Comparison of ENCODE assay signal across 8 cellular contexts in the genomic region with DNA sequence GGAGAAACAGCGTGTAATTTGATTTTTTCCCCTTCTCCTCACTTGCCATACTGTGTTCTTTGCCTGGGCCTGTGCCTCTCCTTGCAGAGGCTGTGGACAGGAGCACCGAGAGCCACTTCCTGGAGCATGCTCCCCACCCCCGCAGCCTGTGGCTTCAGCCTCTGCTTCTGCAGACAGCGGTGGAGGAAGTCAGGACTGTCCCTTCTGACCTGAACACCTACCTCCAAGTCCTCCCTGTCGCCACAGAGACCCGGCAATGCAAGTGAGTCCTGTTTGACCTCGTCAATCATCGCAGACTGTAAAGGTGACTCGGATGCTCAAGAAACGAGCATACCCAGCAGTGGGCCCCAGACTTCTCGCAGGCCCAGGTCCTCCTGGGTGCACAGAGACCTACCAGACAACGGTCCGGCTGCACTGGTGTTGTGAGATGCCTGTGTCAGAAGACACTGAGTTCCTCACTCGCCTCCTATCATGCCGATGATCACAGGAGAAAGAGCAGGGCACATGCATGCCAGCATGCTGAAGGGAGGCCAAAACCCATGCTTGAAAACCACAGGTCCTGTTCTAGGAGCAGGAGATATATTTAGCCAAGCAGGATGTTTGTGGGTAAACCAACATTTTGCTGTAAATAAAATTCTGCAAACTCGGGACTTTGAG.
DNase-seq lines count a peak whose midpoint lies in the region; ATAC-seq and TF ChIP-seq lines count a peak whose summit lies in the region.

No MANE protein-coding gene starts in this region.

- H3K4me3 ChIP-seq in KMS-11 (IDR thresholded peaks at IDR 0.05; ENCODE audit: insufficient read depth, low read depth, low read length) (peak overlapping the region; percentile 32), thymus (ENCODE audit: low read length) (peak overlapping the region; percentile 31), esophagus muscularis mucosa (no peak overlapping the region)

- no peaks in the 10 kb centered on the region for H4K20me1 ChIP-seq in KMS-11 (ENCODE audit: insufficient read depth)

- no peak for TF ChIP-seq POLR2A in esophagus muscularis mucosa (IDR thresholded peaks at IDR 0.05; ENCODE audit: low read depth)

- H3K4me3 Mint-ChIP-seq in activated naive CD4-positive, alpha-beta T cell treated with anti-CD3 and anti-CD28 coated beads, Interleukin-2, amount 10 ng/mL, durations not matched to agents 7 days and 5 days = peak overlapping the region; percentile 73

- DNase-seq in GM10266 (ENCODE audit: extremely low spot score) (peak; percentile 61), kidney tubule cell (ENCODE audit: low spot score) (peak; percentile 56), esophagus muscularis mucosa (ENCODE audit: extremely low spot score) (no peak), AG08396 (ENCODE audit: low spot score) (no peak)
- DNase-seq in activated naive CD4-positive, alpha-beta T cell treated with anti-CD3 and anti-CD28 coated beads, Interleukin-2, amount 10 ng/mL, durations not matched to agents 7 days and 5 days = peak; percentile 72

- peak; percentile 77 for ATAC-seq in GM21526 (IDR thresholded peaks at IDR 0.05; ENCODE audit: low FRiP score, unreplicated experiment)

- H3K27me3 Mint-ChIP-seq in activated naive CD4-positive, alpha-beta T cell treated with anti-CD3 and anti-CD28 coated beads, Interleukin-2, amount 10 ng/mL, durations not matched to agents 7 days and 5 days = peaks cover 8% of the 10 kb centered on the region

- peaks cover 85% of the 10 kb centered on the region for H3K4me1 Mint-ChIP-seq in activated naive CD4-positive, alpha-beta T cell treated with anti-CD3 and anti-CD28 coated beads, Interleukin-2, amount 10 ng/mL, durations not matched to agents 7 days and 5 days

- intact Hi-C loops in esophagus muscularis mucosa (cut with DNase I) = no loop called here

- H3K36me3 ChIP-seq in KMS-11 (ENCODE audit: insufficient read depth) = no peaks in the 10 kb centered on the region
- no peaks in the 10 kb centered on the region for H3K36me3 ChIP-seq in thymus (ENCODE audit: control insufficient read depth, insufficient read depth)
- H3K36me3 ChIP-seq in esophagus muscularis mucosa = no peaks in the 10 kb centered on the region

- peaks cover under 1% of the 10 kb centered on the region for H3K9me3 Mint-ChIP-seq in activated naive CD4-positive, alpha-beta T cell treated with anti-CD3 and anti-CD28 coated beads, Interleukin-2, amount 10 ng/mL, durations not matched to agents 7 days and 5 days

- 17% methylated on average over 16 of the region's 16 CpGs for WGBS in thymus
- WGBS in esophagus muscularis mucosa = 62% methylated on average over 16 of the region's 16 CpGs

- CTCF ChIA-PET in activated naive CD4-positive, alpha-beta T cell treated with anti-CD3 and anti-CD28 coated beads, Interleukin-2, amount 10 ng/mL, durations not matched to agents 7 days and 5 days (lab: Charles Lee) = interaction anchor here (0.8 to 3.3 kb wide), 8 partner anchors 12 to 262 kb away, joined by 3 to 24 read pairs (median 5); no protein-coding TSS in a partner anchor

- peaks cover 87% of the 10 kb centered on the region for H3K4me1 ChIP-seq in KMS-11 (ENCODE audit: low read depth, poor library complexity, severe bottlenecking)
- peaks cover 32% of the 10 kb centered on the region for H3K4me1 ChIP-seq in thymus (ENCODE audit: control insufficient read depth, insufficient read depth, low read length)
- H3K4me1 ChIP-seq in esophagus muscularis mucosa = peaks cover 0 to 11% (median 10%) of the 10 kb centered on the region in 4 donors

- H3K4me2 ChIP-seq in KMS-11 = peak overlapping the region; percentile 98

- TF ChIP-seq EP300 in esophagus muscularis mucosa (IDR thresholded peaks at IDR 0.05) = no peak

- H2AFZ ChIP-seq in KMS-11 (ENCODE audit: low read depth) = no peak overlapping the region

- peak overlapping the region; percentile 94 for H3K9ac ChIP-seq in KMS-11

- peak overlapping the region; percentile 96 for H3K27ac ChIP-seq in KMS-11
- H3K27ac ChIP-seq in thymus (ENCODE audit: low read depth) = peak overlapping the region; percentile 87
- no peak overlapping the region for H3K27ac ChIP-seq in esophagus muscularis mucosa (replicated peaks in 1 of 4)

- H3K9me3 ChIP-seq in thymus (ENCODE audit: control insufficient read depth) (no peaks in the 10 kb centered on the region), esophagus muscularis mucosa (no peaks in the 10 kb centered on the region)

- peak overlapping the region; percentile 90 for H3K27ac Mint-ChIP-seq in activated naive CD4-positive, alpha-beta T cell treated with anti-CD3 and anti-CD28 coated beads, Interleukin-2, amount 10 ng/mL, durations not matched to agents 7 days and 5 days

- peaks cover 16% of the 10 kb centered on the region for H3K36me3 Mint-ChIP-seq in activated naive CD4-positive, alpha-beta T cell treated with anti-CD3 and anti-CD28 coated beads, Interleukin-2, amount 10 ng/mL, durations not matched to agents 7 days and 5 days

- no peak for TF ChIP-seq CTCF in GM10266 (IDR thresholded peaks at IDR 0.05; ENCODE audit: control insufficient read depth, insufficient read depth, low read depth, missing control alignments)
- TF ChIP-seq CTCF in KMS-11 (conservative IDR thresholded peaks at IDR 0.05; ENCODE audit: low read depth, low read length) = no peak
- no peak for TF ChIP-seq CTCF in esophagus muscularis mucosa (IDR thresholded peaks at IDR 0.05)

- peaks cover 43% of the 10 kb centered on the region for H3K79me2 ChIP-seq in KMS-11 (ENCODE audit: insufficient read depth, low read depth)

- H3K27me3 ChIP-seq in KMS-11 (ENCODE audit: insufficient read depth, low read depth) (no peaks in the 10 kb centered on the region), thymus (ENCODE audit: control insufficient read depth, insufficient read depth) (no peaks in the 10 kb centered on the region), esophagus muscularis mucosa (no peaks in the 10 kb centered on the region)

Comparison
In these comparisons a context has a peak if more than half of its experiments do, and no peak if none do; other contexts are left out.
1. DNase-seq: peak in GM10266 (single experiment), activated naive CD4-positive, alpha-beta T cell treated with anti-CD3 and anti-CD28 coated beads, Interleukin-2, amount 10 ng/mL, durations not matched to agents 7 days and 5 days (single experiment) and kidney tubule cell (single experiment); none in esophagus muscularis mucosa (single experiment) and AG08396 (single experiment).
2. H3K27ac ChIP-seq: peak in KMS-11 (single experiment) and thymus (single experiment); none in esophagus muscularis mucosa (0 of 4).
3. H3K4me3 ChIP-seq: peak in KMS-11 (single experiment) and thymus (single experiment); none in esophagus muscularis mucosa (0 of 4).